In genomic region chr9:98365227-98365669, GRCh38 we compare ENCODE assay signal across 8 cellular contexts.
DNase-seq lines count a peak whose midpoint lies in the region; ATAC-seq and TF ChIP-seq lines count a peak whose summit lies in the region.

No MANE protein-coding gene starts in this region.

- no peaks in the 10 kb centered on the region for H3K36me3 ChIP-seq in left ventricle myocardium inferior
- H3K36me3 ChIP-seq in NT2/D1 (ENCODE audit: insufficient read depth, insufficient read length, low read length): no peaks in the 10 kb centered on the region
- H3K36me3 ChIP-seq in fibroblast of lung (ENCODE audit: control insufficient read depth, insufficient read depth, low read length): no peaks in the 10 kb centered on the region
- no peaks in the 10 kb centered on the region for H3K36me3 ChIP-seq in testis (ENCODE audit: low read depth, missing control alignments)

- no peaks in the 10 kb centered on the region for H3K4me1 ChIP-seq in left ventricle myocardium inferior
- H3K4me1 ChIP-seq in NT2/D1 (ENCODE audit: insufficient read depth, insufficient read length): peaks cover 3% of the 10 kb centered on the region
- no peaks in the 10 kb centered on the region for H3K4me1 ChIP-seq in fibroblast of lung (ENCODE audit: control insufficient read depth, extremely low read depth, insufficient read depth, low read length)
- no peaks in the 10 kb centered on the region for H3K4me1 ChIP-seq in testis

- TF ChIP-seq POLR2A in testis (IDR thresholded peaks at IDR 0.05): no peak

- ATAC-seq in Right ventricle myocardium superior (ENCODE audit: poor library complexity) (no peak), HG03139 (IDR thresholded peaks at IDR 0.05; ENCODE audit: unreplicated experiment) (no peak)

- DNase-seq in left ventricle myocardium inferior: no peak
- no peak for DNase-seq in Right ventricle myocardium superior
- DNase-seq in NT2/D1 (ENCODE audit: low read depth, low spot score): peak; percentile 54
- DNase-seq in fibroblast of lung (ENCODE audit: low read depth in 2 of 2): peak; percentile 15 to 53
- DNase-seq in testis: peak; percentile 23
- no peak for DNase-seq in hippocampal formation (lab: John Stamatoyannopoulos, UW)
- DNase-seq in SIG-M5 (lab: John Stamatoyannopoulos, UW): no peak

- H3K4me2 ChIP-seq in fibroblast of lung (ENCODE audit: extremely low read depth, insufficient read depth, low read length): no peak overlapping the region

- H3K9ac ChIP-seq in NT2/D1 (ENCODE audit: insufficient read length, low read depth) (no peak overlapping the region), fibroblast of lung (ENCODE audit: insufficient read depth, low read length) (no peak overlapping the region)

- H3K4me3 ChIP-seq in left ventricle myocardium inferior (no peak overlapping the region), NT2/D1 (ENCODE audit: insufficient read length, low read depth) (no peak overlapping the region), fibroblast of lung (replicated peaks in 1 of 4; ENCODE audit: control extremely low read depth in 1 of 4, insufficient read depth in 1 of 4, low read depth in 3 of 4, low read length in 4 of 4) (no peak overlapping the region), testis (no peak overlapping the region)

- no peak overlapping the region for H3K27ac ChIP-seq in left ventricle myocardium inferior (replicated peaks)
- no peak overlapping the region for H3K27ac ChIP-seq in fibroblast of lung (ENCODE audit: insufficient read depth, low read length)
- no peak overlapping the region for H3K27ac ChIP-seq in testis

- H3K27me3 ChIP-seq in left ventricle myocardium inferior (ENCODE audit: low read depth) (peaks cover 48% of the 10 kb centered on the region), NT2/D1 (ENCODE audit: insufficient read depth, insufficient read length) (no peaks in the 10 kb centered on the region), fibroblast of lung (ENCODE audit: control insufficient read depth, insufficient read depth, low read length) (no peaks in the 10 kb centered on the region), testis (no peaks in the 10 kb centered on the region)

- TF ChIP-seq CTCF in left ventricle myocardium inferior (IDR thresholded peaks at IDR 0.05; ENCODE audit: borderline replicate concordance): peak; percentile 31
- TF ChIP-seq CTCF in fibroblast of lung (conservative IDR thresholded peaks at IDR 0.05 in 1 of 2, IDR thresholded peaks at IDR 0.05 in 1 of 2; ENCODE audit: low read depth in 1 of 2, low read length in 2 of 2): peak; percentile 47 to 64
- TF ChIP-seq CTCF in testis (IDR thresholded peaks at IDR 0.05): peak in 2 of 3 experiments; percentile 20 to 48

- H3K9me3 ChIP-seq in left ventricle myocardium inferior (replicated peaks) (peaks cover 22% of the 10 kb centered on the region), NT2/D1 (ENCODE audit: insufficient read depth, low read length) (peaks cover 30% of the 10 kb centered on the region), fibroblast of lung (ENCODE audit: control insufficient read depth, insufficient read depth, low read depth, low read length) (no peaks in the 10 kb centered on the region), testis (no peaks in the 10 kb centered on the region)

- intact Hi-C loops in left ventricle myocardium inferior (cut with micrococcal nuclease): no loop called here
- intact Hi-C loops in Right ventricle myocardium superior (cut with DNase I): no loop called here
- intact Hi-C loops in testis (cut with DNase I; ENCODE audit: low total_unique reads): no loop called here

- 89 to 93% methylated on average over 1 of the region's 1 CpG for WGBS in testis, 2 donors

- H2AFZ ChIP-seq in fibroblast of lung (ENCODE audit: low read length): no peak overlapping the region

- no peaks in the 10 kb centered on the region for H3K79me2 ChIP-seq in fibroblast of lung (ENCODE audit: control insufficient read depth, insufficient read depth, low read length)

- no peaks in the 10 kb centered on the region for H4K20me1 ChIP-seq in fibroblast of lung (ENCODE audit: control insufficient read depth, extremely low read depth, insufficient read depth, low read length)

Comparison
In these comparisons a context has a peak if more than half of its experiments do, and no peak if none do; other contexts are left out.
1. DNase-seq: peak in NT2/D1 (single experiment), fibroblast of lung (2 of 2) and testis (single experiment); none in left ventricle myocardium inferior (single experiment), Right ventricle myocardium superior (single experiment), hippocampal formation (0 of 2) and SIG-M5 (single experiment).
2. Peak in every context shown above with its lines, with median percentiles within 50 percentile points of each other: CTCF ChIP-seq.